In the genomic region with DNA sequence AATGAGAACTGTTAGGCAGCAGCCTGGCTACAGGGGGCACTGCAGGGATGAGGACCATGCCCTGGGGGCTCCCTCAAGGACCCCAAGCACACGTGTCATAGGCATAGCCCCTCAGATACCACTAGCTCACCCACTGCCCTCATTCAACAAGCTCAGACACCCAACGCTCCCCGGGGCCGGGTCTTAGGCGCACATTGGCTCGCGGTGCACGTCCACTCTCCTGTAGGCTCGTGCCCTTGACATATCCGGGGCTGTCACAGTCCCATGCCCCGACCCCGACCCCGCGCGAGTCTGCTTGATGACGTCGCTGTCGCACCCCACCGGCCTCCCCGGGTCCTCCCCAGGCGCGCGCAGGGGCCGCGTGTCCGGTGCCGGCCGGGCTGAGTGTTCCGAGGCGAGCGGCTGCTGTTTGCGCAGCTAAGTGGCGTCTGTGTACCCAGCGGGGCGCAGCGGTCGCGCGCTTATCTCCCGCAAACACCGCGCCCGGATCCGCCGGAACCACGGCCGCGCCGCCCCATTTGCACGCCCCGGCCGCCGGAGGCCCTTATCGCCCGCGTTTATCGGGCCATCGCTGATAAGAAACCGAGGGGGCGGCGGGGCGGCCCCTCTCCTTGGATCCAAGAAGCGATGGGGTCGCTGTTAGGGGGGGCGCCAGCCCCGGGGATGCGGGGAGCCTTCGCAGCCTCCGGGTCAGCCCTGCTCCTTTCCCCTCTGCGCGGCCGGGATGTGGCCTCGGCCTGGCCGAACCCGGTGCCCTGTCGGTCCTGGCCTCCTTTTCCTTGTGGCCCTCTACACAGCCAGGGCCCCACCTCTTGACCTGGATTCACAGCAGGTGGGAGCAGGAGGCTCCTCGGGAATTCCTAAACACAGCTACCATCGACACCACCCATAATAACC, we compare ENCODE assay signal across 1 cellular context.
TF ChIP-seq lines count a peak whose summit lies in the region.

No MANE protein-coding gene starts in this region.

TF ChIP-seq in HepG2, 621 proteins besides CTCF, POLR2A, EP300 and RAD21 (continued from another document and continues in another):
- TF ChIP-seq, protein P1, sequence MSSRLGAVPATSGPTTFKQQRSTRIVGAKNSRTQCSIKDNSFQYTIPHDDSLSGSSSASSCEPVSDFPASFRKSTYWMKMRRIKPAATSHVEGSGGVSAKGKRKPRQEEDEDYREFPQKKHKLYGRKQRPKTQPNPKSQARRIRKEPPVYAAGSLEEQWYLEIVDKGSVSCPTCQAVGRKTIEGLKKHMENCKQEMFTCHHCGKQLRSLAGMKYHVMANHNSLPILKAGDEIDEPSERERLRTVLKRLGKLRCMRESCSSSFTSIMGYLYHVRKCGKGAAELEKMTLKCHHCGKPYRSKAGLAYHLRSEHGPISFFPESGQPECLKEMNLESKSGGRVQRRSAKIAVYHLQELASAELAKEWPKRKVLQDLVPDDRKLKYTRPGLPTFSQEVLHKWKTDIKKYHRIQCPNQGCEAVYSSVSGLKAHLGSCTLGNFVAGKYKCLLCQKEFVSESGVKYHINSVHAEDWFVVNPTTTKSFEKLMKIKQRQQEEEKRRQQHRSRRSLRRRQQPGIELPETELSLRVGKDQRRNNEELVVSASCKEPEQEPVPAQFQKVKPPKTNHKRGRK (CRISPR knock-in tag; IDR thresholded peaks at IDR 0.05) = peak; percentile 49; the same call in 1 of the 2 replicates
- no peak for TF ChIP-seq MIER2 (CRISPR knock-in tag; IDR thresholded peaks at IDR 0.05)
- TF ChIP-seq CCDC6 (CRISPR knock-in tag; IDR thresholded peaks at IDR 0.05) = peak; percentile 88; the same call in 1 of the 2 replicates
- TF ChIP-seq, protein P2, sequence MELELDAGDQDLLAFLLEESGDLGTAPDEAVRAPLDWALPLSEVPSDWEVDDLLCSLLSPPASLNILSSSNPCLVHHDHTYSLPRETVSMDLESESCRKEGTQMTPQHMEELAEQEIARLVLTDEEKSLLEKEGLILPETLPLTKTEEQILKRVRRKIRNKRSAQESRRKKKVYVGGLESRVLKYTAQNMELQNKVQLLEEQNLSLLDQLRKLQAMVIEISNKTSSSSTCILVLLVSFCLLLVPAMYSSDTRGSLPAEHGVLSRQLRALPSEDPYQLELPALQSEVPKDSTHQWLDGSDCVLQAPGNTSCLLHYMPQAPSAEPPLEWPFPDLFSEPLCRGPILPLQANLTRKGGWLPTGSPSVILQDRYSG (CRISPR knock-in tag; IDR thresholded peaks at IDR 0.05) = no peak
- TF ChIP-seq, protein P3, sequence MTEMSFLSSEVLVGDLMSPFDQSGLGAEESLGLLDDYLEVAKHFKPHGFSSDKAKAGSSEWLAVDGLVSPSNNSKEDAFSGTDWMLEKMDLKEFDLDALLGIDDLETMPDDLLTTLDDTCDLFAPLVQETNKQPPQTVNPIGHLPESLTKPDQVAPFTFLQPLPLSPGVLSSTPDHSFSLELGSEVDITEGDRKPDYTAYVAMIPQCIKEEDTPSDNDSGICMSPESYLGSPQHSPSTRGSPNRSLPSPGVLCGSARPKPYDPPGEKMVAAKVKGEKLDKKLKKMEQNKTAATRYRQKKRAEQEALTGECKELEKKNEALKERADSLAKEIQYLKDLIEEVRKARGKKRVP (CRISPR knock-in tag; IDR thresholded peaks at IDR 0.05) = peak in 1 of 2 experiments; percentile 71; a peak in 1 of 4 replicates
- TF ChIP-seq, protein P4, sequence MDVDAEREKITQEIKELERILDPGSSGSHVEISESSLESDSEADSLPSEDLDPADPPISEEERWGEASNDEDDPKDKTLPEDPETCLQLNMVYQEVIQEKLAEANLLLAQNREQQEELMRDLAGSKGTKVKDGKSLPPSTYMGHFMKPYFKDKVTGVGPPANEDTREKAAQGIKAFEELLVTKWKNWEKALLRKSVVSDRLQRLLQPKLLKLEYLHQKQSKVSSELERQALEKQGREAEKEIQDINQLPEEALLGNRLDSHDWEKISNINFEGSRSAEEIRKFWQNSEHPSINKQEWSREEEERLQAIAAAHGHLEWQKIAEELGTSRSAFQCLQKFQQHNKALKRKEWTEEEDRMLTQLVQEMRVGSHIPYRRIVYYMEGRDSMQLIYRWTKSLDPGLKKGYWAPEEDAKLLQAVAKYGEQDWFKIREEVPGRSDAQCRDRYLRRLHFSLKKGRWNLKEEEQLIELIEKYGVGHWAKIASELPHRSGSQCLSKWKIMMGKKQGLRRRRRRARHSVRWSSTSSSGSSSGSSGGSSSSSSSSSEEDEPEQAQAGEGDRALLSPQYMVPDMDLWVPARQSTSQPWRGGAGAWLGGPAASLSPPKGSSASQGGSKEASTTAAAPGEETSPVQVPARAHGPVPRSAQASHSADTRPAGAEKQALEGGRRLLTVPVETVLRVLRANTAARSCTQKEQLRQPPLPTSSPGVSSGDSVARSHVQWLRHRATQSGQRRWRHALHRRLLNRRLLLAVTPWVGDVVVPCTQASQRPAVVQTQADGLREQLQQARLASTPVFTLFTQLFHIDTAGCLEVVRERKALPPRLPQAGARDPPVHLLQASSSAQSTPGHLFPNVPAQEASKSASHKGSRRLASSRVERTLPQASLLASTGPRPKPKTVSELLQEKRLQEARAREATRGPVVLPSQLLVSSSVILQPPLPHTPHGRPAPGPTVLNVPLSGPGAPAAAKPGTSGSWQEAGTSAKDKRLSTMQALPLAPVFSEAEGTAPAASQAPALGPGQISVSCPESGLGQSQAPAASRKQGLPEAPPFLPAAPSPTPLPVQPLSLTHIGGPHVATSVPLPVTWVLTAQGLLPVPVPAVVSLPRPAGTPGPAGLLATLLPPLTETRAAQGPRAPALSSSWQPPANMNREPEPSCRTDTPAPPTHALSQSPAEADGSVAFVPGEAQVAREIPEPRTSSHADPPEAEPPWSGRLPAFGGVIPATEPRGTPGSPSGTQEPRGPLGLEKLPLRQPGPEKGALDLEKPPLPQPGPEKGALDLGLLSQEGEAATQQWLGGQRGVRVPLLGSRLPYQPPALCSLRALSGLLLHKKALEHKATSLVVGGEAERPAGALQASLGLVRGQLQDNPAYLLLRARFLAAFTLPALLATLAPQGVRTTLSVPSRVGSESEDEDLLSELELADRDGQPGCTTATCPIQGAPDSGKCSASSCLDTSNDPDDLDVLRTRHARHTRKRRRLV (CRISPR knock-in tag; IDR thresholded peaks at IDR 0.05) = no peak
- peak; percentile 74 for TF ChIP-seq ZNF629 (CRISPR knock-in tag; conservative IDR thresholded peaks at IDR 0.05)
- peak; percentile 52; the same call in 1 of the 2 replicates for TF ChIP-seq ZBTB21 (CRISPR knock-in tag; IDR thresholded peaks at IDR 0.05)
- TF ChIP-seq ZNF674 (CRISPR knock-in tag; IDR thresholded peaks at IDR 0.05; ENCODE audit: low read depth) = no peak
- TF ChIP-seq, protein P5, sequence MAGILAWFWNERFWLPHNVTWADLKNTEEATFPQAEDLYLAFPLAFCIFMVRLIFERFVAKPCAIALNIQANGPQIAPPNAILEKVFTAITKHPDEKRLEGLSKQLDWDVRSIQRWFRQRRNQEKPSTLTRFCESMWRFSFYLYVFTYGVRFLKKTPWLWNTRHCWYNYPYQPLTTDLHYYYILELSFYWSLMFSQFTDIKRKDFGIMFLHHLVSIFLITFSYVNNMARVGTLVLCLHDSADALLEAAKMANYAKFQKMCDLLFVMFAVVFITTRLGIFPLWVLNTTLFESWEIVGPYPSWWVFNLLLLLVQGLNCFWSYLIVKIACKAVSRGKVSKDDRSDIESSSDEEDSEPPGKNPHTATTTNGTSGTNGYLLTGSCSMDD (CRISPR knock-in tag; IDR thresholded peaks at IDR 0.05) = no peak
- TF ChIP-seq, protein P6, sequence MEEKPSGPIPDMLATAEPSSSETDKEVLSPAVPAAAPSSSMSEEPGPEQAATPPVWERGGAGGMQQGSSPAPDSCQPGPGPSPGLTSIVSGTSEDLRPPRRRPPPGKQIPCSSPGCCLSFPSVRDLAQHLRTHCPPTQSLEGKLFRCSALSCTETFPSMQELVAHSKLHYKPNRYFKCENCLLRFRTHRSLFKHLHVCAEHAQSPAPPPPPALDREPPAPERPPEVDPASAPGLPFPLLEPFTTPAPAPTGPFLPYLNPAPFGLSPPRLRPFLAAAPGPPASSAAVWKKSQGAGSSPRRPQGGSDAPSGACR (CRISPR knock-in tag; IDR thresholded peaks at IDR 0.05) = peak; percentile 90
- 0 out of 2 replicates have a peak, but pooled peaks have one; percentile 57 for TF ChIP-seq SNAPC2 (CRISPR knock-in tag; IDR thresholded peaks at IDR 0.05)
- TF ChIP-seq KLF15 (CRISPR knock-in tag; IDR thresholded peaks at IDR 0.05; ENCODE audit: borderline replicate concordance) = peak; percentile 93; the same call in 1 of the 2 replicates
- peak; percentile 42; the same call in 1 of the 2 replicates for TF ChIP-seq ZXDC (CRISPR knock-in tag; IDR thresholded peaks at IDR 0.05)
- no peak for TF ChIP-seq ZNF24 (IDR thresholded peaks at IDR 0.05)
- TF ChIP-seq REL (CRISPR knock-in tag; conservative IDR thresholded peaks at IDR 0.05) = no peak
- peak; percentile 89; the same call in 1 of the 2 replicates for TF ChIP-seq ZNF766 (CRISPR knock-in tag; IDR thresholded peaks at IDR 0.05; ENCODE audit: borderline replicate concordance)
- TF ChIP-seq, protein P7, sequence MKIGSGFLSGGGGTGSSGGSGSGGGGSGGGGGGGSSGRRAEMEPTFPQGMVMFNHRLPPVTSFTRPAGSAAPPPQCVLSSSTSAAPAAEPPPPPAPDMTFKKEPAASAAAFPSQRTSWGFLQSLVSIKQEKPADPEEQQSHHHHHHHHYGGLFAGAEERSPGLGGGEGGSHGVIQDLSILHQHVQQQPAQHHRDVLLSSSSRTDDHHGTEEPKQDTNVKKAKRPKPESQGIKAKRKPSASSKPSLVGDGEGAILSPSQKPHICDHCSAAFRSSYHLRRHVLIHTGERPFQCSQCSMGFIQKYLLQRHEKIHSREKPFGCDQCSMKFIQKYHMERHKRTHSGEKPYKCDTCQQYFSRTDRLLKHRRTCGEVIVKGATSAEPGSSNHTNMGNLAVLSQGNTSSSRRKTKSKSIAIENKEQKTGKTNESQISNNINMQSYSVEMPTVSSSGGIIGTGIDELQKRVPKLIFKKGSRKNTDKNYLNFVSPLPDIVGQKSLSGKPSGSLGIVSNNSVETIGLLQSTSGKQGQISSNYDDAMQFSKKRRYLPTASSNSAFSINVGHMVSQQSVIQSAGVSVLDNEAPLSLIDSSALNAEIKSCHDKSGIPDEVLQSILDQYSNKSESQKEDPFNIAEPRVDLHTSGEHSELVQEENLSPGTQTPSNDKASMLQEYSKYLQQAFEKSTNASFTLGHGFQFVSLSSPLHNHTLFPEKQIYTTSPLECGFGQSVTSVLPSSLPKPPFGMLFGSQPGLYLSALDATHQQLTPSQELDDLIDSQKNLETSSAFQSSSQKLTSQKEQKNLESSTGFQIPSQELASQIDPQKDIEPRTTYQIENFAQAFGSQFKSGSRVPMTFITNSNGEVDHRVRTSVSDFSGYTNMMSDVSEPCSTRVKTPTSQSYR (CRISPR knock-in tag; IDR thresholded peaks at IDR 0.05; ENCODE audit: borderline replicate concordance) = no peak
- TF ChIP-seq ZBTB3 (CRISPR knock-in tag; IDR thresholded peaks at IDR 0.05; ENCODE audit: borderline replicate concordance, low read depth) = peak; percentile 49; the same call in 1 of the 2 replicates
- 0 out of 2 replicates have a peak, but pooled peaks have one; percentile 34 for TF ChIP-seq E2F2 (CRISPR knock-in tag; IDR thresholded peaks at IDR 0.05; ENCODE audit: borderline replicate concordance)
- TF ChIP-seq HOXA9 (CRISPR knock-in tag; IDR thresholded peaks at IDR 0.05; ENCODE audit: borderline replicate concordance) = no peak
- TF ChIP-seq ZNF501 (CRISPR knock-in tag; IDR thresholded peaks at IDR 0.05) = peak; percentile 94
- no peak for TF ChIP-seq TMF1 (CRISPR knock-in tag; IDR thresholded peaks at IDR 0.05; ENCODE audit: low read depth)
- no peak for TF ChIP-seq SOX6 (IDR thresholded peaks at IDR 0.05)
- TF ChIP-seq SOX6 (CRISPR knock-in tag; IDR thresholded peaks at IDR 0.05) = peak; percentile 96
- TF ChIP-seq PTBP1 (IDR thresholded peaks at IDR 0.05; ENCODE audit: low read depth, low read length, poor library complexity, severe bottlenecking) = peak; percentile 94
- no peak for TF ChIP-seq NR2F1 (CRISPR knock-in tag; IDR thresholded peaks at IDR 0.05)
- TF ChIP-seq ELK4 (CRISPR knock-in tag; IDR thresholded peaks at IDR 0.05; ENCODE audit: borderline replicate concordance) = 0 out of 2 replicates have a peak, but pooled peaks have one; percentile 49
- TF ChIP-seq ZNF546 (CRISPR knock-in tag; conservative IDR thresholded peaks at IDR 0.05) = peak; percentile 86; the same call in 1 of the 2 replicates
- TF ChIP-seq REXO4 (CRISPR knock-in tag; IDR thresholded peaks at IDR 0.05; ENCODE audit: borderline replicate concordance) = no peak
- TF ChIP-seq ZNF589 (CRISPR knock-in tag; conservative IDR thresholded peaks at IDR 0.05) = peak; percentile 67; the same call in 1 of the 2 replicates
